ENCODE assay signal across 9 cellular contexts in the genomic region with DNA sequence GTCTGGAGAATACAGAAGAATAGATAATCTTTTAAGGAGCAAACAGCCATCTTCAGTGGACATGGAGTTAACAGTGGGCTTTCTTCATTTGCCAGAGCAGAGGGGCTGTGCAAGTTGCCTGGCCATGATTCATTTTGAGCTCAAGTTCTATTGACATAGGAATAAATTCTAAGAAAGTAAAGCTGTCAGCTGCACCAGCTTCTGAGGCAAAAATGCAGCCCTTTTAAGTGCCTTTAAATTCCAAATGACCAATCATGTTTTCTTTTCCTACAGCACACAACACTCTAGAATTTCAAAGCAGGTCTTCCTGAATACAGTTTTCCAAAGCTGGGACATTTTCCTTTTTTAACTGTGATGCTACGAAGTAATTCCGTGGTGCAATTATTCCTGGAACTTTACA.
"Had no signal": no experiment of that assay in that cellular context is flagged by ENCODE, and none has a peak within 500 bp of the region (broad histone marks: within the 10 kb centered on the region; RNA-seq: fewer than 3 reads in every experiment).

No MANE protein-coding gene starts in this region.

- H3K4me3 ChIP-seq: GM23248, HAP-1 had no signal

- ATAC-seq: HCT116, HepG2 had no signal

- H3K4me3 Mint-ChIP-seq: IgD-negative memory B cell had no signal

- H3K9me3 ChIP-seq: HAP-1 had no signal

- H3K36me3 ChIP-seq: HAP-1 had no signal

- H3K9me3 Mint-ChIP-seq: IgD-negative memory B cell had no signal

- DNase-seq: GM23248, GOT3, H7, KG1 had no signal

- H3K27ac ChIP-seq: GM23248, HL-60 had no signal

- H3K9ac ChIP-seq: GM23248 had no signal

- FAIRE-seq: HepG2 had no signal

- H3K27ac Mint-ChIP-seq: IgD-negative memory B cell had no signal

- H2AFZ ChIP-seq: GM23248 had no signal

- H3K4me1 Mint-ChIP-seq: IgD-negative memory B cell had no signal

- H3K27me3 Mint-ChIP-seq: IgD-negative memory B cell had no signal
